ENCODE assay signal across 8 cellular contexts in the genomic region with DNA sequence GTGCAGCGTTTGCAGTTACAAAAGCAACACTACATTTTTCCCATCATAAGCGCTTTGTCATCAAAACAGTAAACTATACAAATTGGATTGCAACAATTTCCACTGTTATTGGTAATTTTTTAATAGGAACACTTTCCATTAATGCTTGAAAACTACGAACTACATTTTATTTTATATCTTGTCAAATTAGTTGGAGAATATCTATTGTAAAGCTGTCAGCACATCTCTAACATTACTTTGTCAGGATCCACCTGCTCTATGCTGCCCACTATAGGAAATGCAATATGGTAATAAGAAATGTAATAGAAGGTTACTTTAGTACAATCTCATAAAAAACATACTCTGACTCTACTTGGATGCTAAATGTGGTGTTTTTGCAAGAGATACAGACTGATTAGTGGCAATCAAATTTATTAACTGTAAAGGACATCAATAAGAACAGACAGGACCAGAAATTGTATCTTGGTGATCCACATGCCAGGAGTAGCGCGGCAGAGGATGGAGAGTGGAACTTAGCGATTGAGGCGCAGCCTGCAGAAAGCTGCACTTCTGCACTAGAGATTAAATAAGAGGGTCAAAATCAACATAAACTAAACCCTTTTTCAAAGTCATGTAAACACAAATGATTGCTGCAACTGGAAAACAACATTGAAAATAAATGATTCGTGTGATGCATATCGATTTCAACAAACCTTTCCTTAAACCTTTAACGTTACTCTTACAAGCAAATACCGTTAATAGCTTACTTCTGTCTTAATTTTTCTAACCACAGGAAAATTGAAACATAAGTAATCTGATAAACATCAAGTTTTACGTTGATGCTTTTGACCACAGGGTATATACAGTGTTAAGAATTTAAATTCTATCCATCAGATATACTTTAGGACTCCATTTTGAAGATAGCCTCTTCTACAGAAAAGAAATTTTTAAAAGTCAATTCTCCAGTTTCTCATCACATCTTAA. TPM values are rescaled to one million over a fixed set of nuclear protein-coding genes. Genes with fewer than 3 reads are reported as not detected.
DNase-seq lines count a peak whose midpoint lies in the region; ATAC-seq and TF ChIP-seq lines count a peak whose summit lies in the region.

No MANE protein-coding gene starts in this region.

- no peaks in the 10 kb centered on the region for H3F3A ChIP-seq in GM23338 (replicated peaks; ENCODE audit: low read depth)

- H3K9me3 Mint-ChIP-seq in CD8-positive, alpha-beta memory T cell, result no peaks in the 10 kb centered on the region
- H3K9me3 Mint-ChIP-seq in GM23338 (no peaks in the 10 kb centered on the region), progenitor cell of endocrine pancreas (ENCODE audit: low read depth) (no peaks in the 10 kb centered on the region)
- no peaks in the 10 kb centered on the region for H3K9me3 Mint-ChIP-seq in activated T-helper 1 cell treated with anti-CD3 and anti-CD28 coated beads, Interleukin-12 subunit alpha, Interleukin-12 subunit beta, Interleukin-2, Interleukin-4 antibody, amounts not matched to agents 30 ng/mL and 10 ng/mL and 1 ng/mL, durations not matched to agents 14 hours and 24 hours and 36 hours

- intact Hi-C loops in activated T-helper 1 cell treated with anti-CD3 and anti-CD28 coated beads, Interleukin-12 subunit alpha, Interleukin-12 subunit beta, Interleukin-2, Interleukin-4 antibody, amounts not matched to agents 30 ng/mL and 10 ng/mL and 1 ng/mL, durations not matched to agents 14 hours and 24 hours and 36 hours (cut with micrococcal nuclease), result loop anchor here (1.0 to 5.0 kb wide), 9 partner anchors 57 to 1491 kb away; partner anchors contain the start of genes SLC38A1 and SLC38A2

- TF ChIP-seq CTCF in GM23338 (conservative IDR thresholded peaks at IDR 0.05; ENCODE audit: low read depth in 2 of 2) (peak; percentile 51 to 72), progenitor cell of endocrine pancreas (IDR thresholded peaks at IDR 0.05; ENCODE audit: unreplicated experiment) (peak; percentile 73)

- H3K27me3 ChIP-seq in CD8-positive, alpha-beta memory T cell (ENCODE audit: insufficient read depth, low read length, poor library complexity, severe bottlenecking), result no peaks in the 10 kb centered on the region
- no peaks in the 10 kb centered on the region for H3K27me3 ChIP-seq in GM23338 (ENCODE audit: insufficient read depth)

- POLR2A ChIA-PET in CD8-positive, alpha-beta memory T cell (lab: Charles Lee), result interaction anchor here (1.4 to 4.5 kb wide), 4 partner anchors 17 to 264 kb away, joined by 6 to 29 read pairs (median 7); no protein-coding TSS in a partner anchor

- H3K9me2 ChIP-seq in GM23338 (ENCODE audit: insufficient read depth), result no peaks in the 10 kb centered on the region

- peaks cover 46% of the 10 kb centered on the region for H3K4me1 ChIP-seq in CD8-positive, alpha-beta memory T cell (ENCODE audit: insufficient read depth, low read length)
- peaks cover 15% of the 10 kb centered on the region; the same call in 1 of the 2 replicates for H3K4me1 ChIP-seq in GM23338 (ENCODE audit: insufficient read depth)

- DNase-seq in CD8-positive, alpha-beta memory T cell, result peak in 3 of 5 donors; percentile 47 to 65 (median 51)
- peak; percentile 35 for DNase-seq in GM23338 (ENCODE audit: low spot score)
- peak; percentile 35 for DNase-seq in NCI-H345 treated with DMSO at 0.1 percent for 48 hours (lab: John Stamatoyannopoulos, UW; ENCODE audit: unreplicated experiment)
- peak; percentile 3 for DNase-seq in activated T-helper 1 cell treated with anti-CD3 and anti-CD28 coated beads, Interleukin-12 subunit alpha, Interleukin-12 subunit beta, Interleukin-2, Interleukin-4 antibody, amounts not matched to agents 30 ng/mL and 10 ng/mL and 1 ng/mL, durations not matched to agents 14 hours and 24 hours and 36 hours (ENCODE audit: low spot score)
- DNase-seq in glomerular visceral epithelial cell (ENCODE audit: extremely low spot score), result peak; percentile 35
- no peak for DNase-seq in progenitor cell of endocrine pancreas (ENCODE audit: low spot score, unreplicated experiment)

- H2AFZ ChIP-seq in GM23338, result no peak overlapping the region

- peak overlapping the region; percentile 72 for H3K4me2 ChIP-seq in GM23338

- peak overlapping the region; percentile 92 to 99 (median 98) for H3K4me3 Mint-ChIP-seq in CD8-positive, alpha-beta memory T cell
- H3K4me3 Mint-ChIP-seq in GM23338, result peak overlapping the region; percentile 83
- H3K4me3 Mint-ChIP-seq in activated T-helper 1 cell treated with anti-CD3 and anti-CD28 coated beads, Interleukin-12 subunit alpha, Interleukin-12 subunit beta, Interleukin-2, Interleukin-4 antibody, amounts not matched to agents 30 ng/mL and 10 ng/mL and 1 ng/mL, durations not matched to agents 14 hours and 24 hours and 36 hours, result peak overlapping the region; percentile 99
- H3K4me3 Mint-ChIP-seq in progenitor cell of endocrine pancreas (ENCODE audit: low read depth), result peak overlapping the region; percentile 97

- peaks cover 0 to 46% (median 0%) of the 10 kb centered on the region in 3 donors for H3K36me3 Mint-ChIP-seq in CD8-positive, alpha-beta memory T cell
- H3K36me3 Mint-ChIP-seq in GM23338 (ENCODE audit: low read depth), result peaks cover under 1% of the 10 kb centered on the region; the same call in 1 of the 3 replicates
- peaks cover 16% of the 10 kb centered on the region for H3K36me3 Mint-ChIP-seq in activated T-helper 1 cell treated with anti-CD3 and anti-CD28 coated beads, Interleukin-12 subunit alpha, Interleukin-12 subunit beta, Interleukin-2, Interleukin-4 antibody, amounts not matched to agents 30 ng/mL and 10 ng/mL and 1 ng/mL, durations not matched to agents 14 hours and 24 hours and 36 hours (ENCODE audit: low read depth)
- H3K36me3 Mint-ChIP-seq in progenitor cell of endocrine pancreas (ENCODE audit: insufficient read depth), result no peaks in the 10 kb centered on the region

- H3K9me3 ChIP-seq in CD8-positive, alpha-beta memory T cell (ENCODE audit: low read length), result no peaks in the 10 kb centered on the region

- H3K36me3 ChIP-seq in CD8-positive, alpha-beta memory T cell (ENCODE audit: insufficient read depth, low read length), result no peaks in the 10 kb centered on the region
- H3K36me3 ChIP-seq in GM23338 (ENCODE audit: insufficient read depth), result no peaks in the 10 kb centered on the region

- H3K4me3 ChIP-seq in CD8-positive, alpha-beta memory T cell (ENCODE audit: low read length), result peak overlapping the region; percentile 94
- peak overlapping the region; percentile 74 for H3K4me3 ChIP-seq in GM23338

- no peaks in the 10 kb centered on the region for H3K27me3 Mint-ChIP-seq in CD8-positive, alpha-beta memory T cell
- H3K27me3 Mint-ChIP-seq in GM23338 (ENCODE audit: insufficient read depth, low read depth, poor library complexity) (peaks cover 10% of the 10 kb centered on the region), progenitor cell of endocrine pancreas (no peaks in the 10 kb centered on the region)
- no peaks in the 10 kb centered on the region for H3K27me3 Mint-ChIP-seq in activated T-helper 1 cell treated with anti-CD3 and anti-CD28 coated beads, Interleukin-12 subunit alpha, Interleukin-12 subunit beta, Interleukin-2, Interleukin-4 antibody, amounts not matched to agents 30 ng/mL and 10 ng/mL and 1 ng/mL, durations not matched to agents 14 hours and 24 hours and 36 hours (ENCODE audit: insufficient read depth)

- ATAC-seq in GM23338 (no peak), HG03442 (IDR thresholded peaks at IDR 0.05; ENCODE audit: unreplicated experiment) (no peak), HG03025 (IDR thresholded peaks at IDR 0.05; ENCODE audit: low FRiP score, unreplicated experiment) (no peak)

- peaks cover 50% of the 10 kb centered on the region for H3K79me2 ChIP-seq in GM23338 (replicated peaks; ENCODE audit: insufficient read depth)

- 0 out of 2 replicates have a peak, but pooled peaks cover 3% of the 10 kb centered on the region for H4K20me1 ChIP-seq in GM23338 (replicated peaks; ENCODE audit: insufficient read depth)

- CTCF ChIA-PET in CD8-positive, alpha-beta memory T cell (lab: Charles Lee), result interaction anchor here (0.9 to 7.2 kb wide), 10 partner anchors 9 to 265 kb away, joined by 3 to 45 read pairs (median 6); partner anchors contain the start of gene SCAF11

- peak overlapping the region; percentile 84 to 100 (median 98) for H3K27ac Mint-ChIP-seq in CD8-positive, alpha-beta memory T cell
- peak overlapping the region; percentile 99; the same call in 1 of the 2 replicates for H3K27ac Mint-ChIP-seq in GM23338
- peak overlapping the region; percentile 100 for H3K27ac Mint-ChIP-seq in activated T-helper 1 cell treated with anti-CD3 and anti-CD28 coated beads, Interleukin-12 subunit alpha, Interleukin-12 subunit beta, Interleukin-2, Interleukin-4 antibody, amounts not matched to agents 30 ng/mL and 10 ng/mL and 1 ng/mL, durations not matched to agents 14 hours and 24 hours and 36 hours
- H3K27ac Mint-ChIP-seq in progenitor cell of endocrine pancreas, result peak overlapping the region; percentile 99

- peaks cover 40 to 57% (median 49%) of the 10 kb centered on the region in 3 donors for H3K4me1 Mint-ChIP-seq in CD8-positive, alpha-beta memory T cell
- peaks cover 12% of the 10 kb centered on the region; the same call in 2 of the 3 replicates for H3K4me1 Mint-ChIP-seq in GM23338
- H3K4me1 Mint-ChIP-seq in activated T-helper 1 cell treated with anti-CD3 and anti-CD28 coated beads, Interleukin-12 subunit alpha, Interleukin-12 subunit beta, Interleukin-2, Interleukin-4 antibody, amounts not matched to agents 30 ng/mL and 10 ng/mL and 1 ng/mL, durations not matched to agents 14 hours and 24 hours and 36 hours (ENCODE audit: low read depth), result peaks cover 40% of the 10 kb centered on the region
- peaks cover 10% of the 10 kb centered on the region for H3K4me1 Mint-ChIP-seq in progenitor cell of endocrine pancreas (ENCODE audit: low read depth)

- H3K27ac ChIP-seq in CD8-positive, alpha-beta memory T cell (ENCODE audit: low read depth, low read length), result peak overlapping the region; percentile 96
- H3K27ac ChIP-seq in GM23338 (ENCODE audit: low read depth), result no peak overlapping the region; the same call in 1 of the 2 replicates

TF ChIP-seq in GM23338, 12 proteins besides CTCF, POLR2A, EP300 and RAD21:
- TF ChIP-seq STAT1 (IDR thresholded peaks at IDR 0.05; ENCODE audit: unreplicated experiment), result no peak
- no peak for TF ChIP-seq NANOG (IDR thresholded peaks at IDR 0.05; ENCODE audit: borderline replicate concordance)

RNA-seq across cellular contexts. Expression of gene ARID2, which starts 3.6 kb away (rescaled TPM):
- total RNA-seq in CD8-positive, alpha-beta memory T cell, result 10 to 100 TPM; 25.5 to 26.7 TPM
- 12.9 TPM for polyA plus RNA-seq in CD8-positive, alpha-beta memory T cell
- 44.4 and 54.9 TPM in 2 replicates for total RNA-seq in GM23338 (2014; rRNA removed; shearing (Covaris generic))
- 24.8 and 26.5 TPM in 2 replicates for polyA plus RNA-seq in GM23338 (2016; fragmentation: Nextera tagmentation; extraction: Ambion mirVana)
- 43.2 TPM in 2 replicates for total RNA-seq in activated T-helper 1 cell treated with anti-CD3 and anti-CD28 coated beads, Interleukin-12 subunit alpha, Interleukin-12 subunit beta, Interleukin-2, Interleukin-4 antibody, amounts not matched to agents 30 ng/mL and 10 ng/mL and 1 ng/mL, durations not matched to agents 14 hours and 24 hours and 36 hours
- 60.9 and 63.6 TPM in 2 replicates for total RNA-seq in progenitor cell of endocrine pancreas
